Comparison of ENCODE assay signal across 39 cellular contexts in the genomic region with DNA sequence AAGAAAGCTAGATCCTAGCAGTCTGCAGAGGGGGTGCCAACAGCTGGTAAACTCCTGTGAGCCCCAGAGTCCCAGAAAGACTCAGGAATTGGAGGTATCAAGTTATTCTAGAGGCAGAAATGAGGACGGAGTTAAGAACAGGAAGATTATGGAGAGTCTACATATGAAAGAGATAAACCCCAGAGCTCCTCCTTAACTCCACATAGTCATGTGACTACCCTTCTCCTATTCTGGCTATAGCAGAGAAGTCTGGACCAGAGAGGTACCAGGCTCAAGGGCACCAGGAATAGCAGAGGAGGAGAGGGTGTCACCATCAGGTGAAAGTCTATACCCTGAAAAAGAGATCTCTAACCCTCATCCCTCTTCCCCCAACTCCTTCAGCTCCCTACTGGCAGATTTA. TPM values are rescaled to one million over a fixed set of nuclear protein-coding genes. Genes with fewer than 3 reads are reported as not detected.
"Had no signal": no experiment of that assay in that cellular context is flagged by ENCODE, and none has a peak within 500 bp of the region (broad histone marks: within the 10 kb centered on the region; RNA-seq: fewer than 3 reads in every experiment).

No MANE protein-coding gene starts in this region.

- H3K27me3 Mint-ChIP-seq: brain had no signal

- DNase-seq: activated effector memory CD4-positive, alpha-beta T cell treated with anti-CD3 and anti-CD28 coated beads, Interleukin-2, amount 50 U/mL, for 16 hours; activated effector memory CD4-positive, alpha-beta T cell treated with Interleukin-2 at 50 U/mL for 16 hours; activated gamma-delta T cell; activated gamma-delta T cell treated with Interleukin-2 at 50 U/mL for 16 hours; activated naive CD4-positive, alpha-beta T cell; activated naive CD4-positive, alpha-beta T cell treated with anti-CD3 and anti-CD28 coated beads for 36 hours; activated naive CD4-positive, alpha-beta T cell treated with anti-CD3 and anti-CD28 coated beads, Interleukin-2, amount 10 ng/mL, durations not matched to agents 7 days and 5 days; activated naive CD4-positive, alpha-beta T cell treated with anti-CD3 and anti-CD28 coated beads, Interleukin-2, amount 50 U/mL, for 16 hours; activated naive CD4-positive, alpha-beta T cell treated with Interleukin-2 at 50 U/mL for 16 hours; activated naive CD8-positive, alpha-beta T cell treated with anti-CD3 and anti-CD28 coated beads for 36 hours; activated naive CD8-positive, alpha-beta T cell treated with anti-CD3 and anti-CD28 coated beads, Interleukin-2, amount 10 ng/mL, durations not matched to agents 7 days and 5 days; activated naive CD8-positive, alpha-beta T cell treated with anti-CD3 and anti-CD28 coated beads, Interleukin-2, amount 50 U/mL, for 24 hours; activated T-cell treated with anti-CD3 and anti-CD28 coated beads, Interleukin-2, amount 50 U/mL, for 4 hours; activated T-cell treated with anti-CD3 and anti-CD28 coated beads, Interleukin-2, amount 50 U/mL, for 48 hours; activated T-cell treated with anti-CD3 and anti-CD28 coated beads, Interleukin-2, amount 50 U/mL, for 72 hours; adrenal gland; amniotic stem cell; amygdala; anterior cingulate cortex; aorta; body of pancreas; brain microvascular endothelial cell; caudate nucleus; central memory CD4-positive, alpha-beta T cell; cerebellar nuclear complex had no signal

- H3K36me3 ChIP-seq: adrenal gland, ascending aorta, brain microvascular endothelial cell, breast epithelium, cardiac muscle cell had no signal

- H3K27ac ChIP-seq: adrenal gland, ascending aorta, body of pancreas, brain microvascular endothelial cell, breast epithelium, cardiac muscle cell had no signal

- H3K9me3 Mint-ChIP-seq: activated naive CD4-positive, alpha-beta T cell treated with anti-CD3 and anti-CD28 coated beads for 36 hours; activated naive CD4-positive, alpha-beta T cell treated with anti-CD3 and anti-CD28 coated beads, Interleukin-2, amount 10 ng/mL, durations not matched to agents 7 days and 5 days; activated naive CD4-positive, alpha-beta T cell treated with anti-CD3 and anti-CD28 coated beads, Interleukin-2, amount 50 U/mL, for 24 hours; activated naive CD4-positive, alpha-beta T cell treated with anti-CD3 and anti-CD28 coated beads, Interleukin-2, amount 50 U/mL, for 72 hours; activated naive CD8-positive, alpha-beta T cell treated with anti-CD3 and anti-CD28 coated beads for 36 hours; activated naive CD8-positive, alpha-beta T cell treated with anti-CD3 and anti-CD28 coated beads, Interleukin-2, amount 10 ng/mL, durations not matched to agents 7 days and 5 days; activated naive CD8-positive, alpha-beta T cell treated with anti-CD3 and anti-CD28 coated beads, Interleukin-2, amount 50 U/mL, for 24 hours; activated T-cell treated with anti-CD3 and anti-CD28 coated beads, Interleukin-2, amount 50 U/mL, for 4 hours; activated T-cell treated with anti-CD3 and anti-CD28 coated beads, Interleukin-2, amount 50 U/mL, for 72 hours; activated T-helper 1 cell treated with anti-CD3 and anti-CD28 coated beads, Interleukin-12 subunit alpha, Interleukin-12 subunit beta, Interleukin-2, Interleukin-4 antibody, amounts not matched to agents 30 ng/mL and 10 ng/mL and 1 ng/mL, durations not matched to agents 14 hours and 24 hours and 36 hours; activated T-helper 17 cell treated with anti-CD3 and anti-CD28 coated beads, Interleukin-2, amount 50 U/mL, for 72 hours; activated T-helper 2 cell treated with anti-CD3 and anti-CD28 coated beads, Interferon-gamma antibody, Interleukin-2, Interleukin-4, amounts not matched to agents 10 μg/mL and 5 μg/mL and 100 μg/mL, durations not matched to agents 14 hours and 24 hours and 36 hours; brain; central memory CD8-positive, alpha-beta T cell had no signal

- H3K9me3 ChIP-seq: adrenal gland, ascending aorta, body of pancreas, breast epithelium had no signal

- H3K4me1 Mint-ChIP-seq: activated naive CD4-positive, alpha-beta T cell treated with anti-CD3 and anti-CD28 coated beads, Interleukin-2, amount 50 U/mL, for 24 hours; central memory CD8-positive, alpha-beta T cell had no signal

- H3K4me1 ChIP-seq: ascending aorta, body of pancreas, breast epithelium had no signal

- H3K4me3 ChIP-seq: adrenal gland, ascending aorta, body of pancreas, breast epithelium, cardiac muscle cell had no signal

- H3K27ac Mint-ChIP-seq: activated naive CD4-positive, alpha-beta T cell treated with anti-CD3 and anti-CD28 coated beads for 36 hours; activated naive CD4-positive, alpha-beta T cell treated with anti-CD3 and anti-CD28 coated beads, Interleukin-2, amount 10 ng/mL, durations not matched to agents 7 days and 5 days; activated naive CD4-positive, alpha-beta T cell treated with anti-CD3 and anti-CD28 coated beads, Interleukin-2, amount 50 U/mL, for 24 hours; activated naive CD8-positive, alpha-beta T cell; activated naive CD8-positive, alpha-beta T cell treated with anti-CD3 and anti-CD28 coated beads, Interleukin-2, amount 10 ng/mL, durations not matched to agents 7 days and 5 days; activated naive CD8-positive, alpha-beta T cell treated with anti-CD3 and anti-CD28 coated beads, Interleukin-2, amount 50 U/mL, for 24 hours; activated T-helper 1 cell treated with anti-CD3 and anti-CD28 coated beads, Interleukin-12 subunit alpha, Interleukin-12 subunit beta, Interleukin-2, Interleukin-4 antibody, amounts not matched to agents 30 ng/mL and 10 ng/mL and 1 ng/mL, durations not matched to agents 14 hours and 24 hours and 36 hours; activated T-helper 17 cell treated with anti-CD3 and anti-CD28 coated beads, Interleukin-2, amount 50 U/mL, for 72 hours; activated T-helper 2 cell treated with anti-CD3 and anti-CD28 coated beads, Interferon-gamma antibody, Interleukin-2, Interleukin-4, amounts not matched to agents 10 μg/mL and 5 μg/mL and 100 μg/mL, durations not matched to agents 14 hours and 24 hours and 36 hours; brain had no signal

- H3K36me3 Mint-ChIP-seq: activated naive CD4-positive, alpha-beta T cell treated with anti-CD3 and anti-CD28 coated beads, Interleukin-2, amount 10 ng/mL, durations not matched to agents 7 days and 5 days; activated naive CD4-positive, alpha-beta T cell treated with anti-CD3 and anti-CD28 coated beads, Interleukin-2, amount 50 U/mL, for 24 hours; activated naive CD4-positive, alpha-beta T cell treated with anti-CD3 and anti-CD28 coated beads, Interleukin-2, amount 50 U/mL, for 72 hours; activated naive CD8-positive, alpha-beta T cell; activated naive CD8-positive, alpha-beta T cell treated with anti-CD3 and anti-CD28 coated beads for 36 hours; activated naive CD8-positive, alpha-beta T cell treated with anti-CD3 and anti-CD28 coated beads, Interleukin-2, amount 10 ng/mL, durations not matched to agents 7 days and 5 days; brain had no signal

- H3K4me3 Mint-ChIP-seq: activated naive CD4-positive, alpha-beta T cell treated with anti-CD3 and anti-CD28 coated beads for 36 hours; activated naive CD4-positive, alpha-beta T cell treated with anti-CD3 and anti-CD28 coated beads, Interleukin-2, amount 10 ng/mL, durations not matched to agents 7 days and 5 days; activated naive CD4-positive, alpha-beta T cell treated with anti-CD3 and anti-CD28 coated beads, Interleukin-2, amount 50 U/mL, for 24 hours; activated naive CD8-positive, alpha-beta T cell; activated naive CD8-positive, alpha-beta T cell treated with anti-CD3 and anti-CD28 coated beads for 36 hours; activated naive CD8-positive, alpha-beta T cell treated with anti-CD3 and anti-CD28 coated beads, Interleukin-2, amount 10 ng/mL, durations not matched to agents 7 days and 5 days; activated naive CD8-positive, alpha-beta T cell treated with anti-CD3 and anti-CD28 coated beads, Interleukin-2, amount 50 U/mL, for 24 hours; activated T-cell treated with anti-CD3 and anti-CD28 coated beads, Interleukin-2, amount 50 U/mL, for 4 hours; activated T-helper 1 cell treated with anti-CD3 and anti-CD28 coated beads, Interleukin-12 subunit alpha, Interleukin-12 subunit beta, Interleukin-2, Interleukin-4 antibody, amounts not matched to agents 30 ng/mL and 10 ng/mL and 1 ng/mL, durations not matched to agents 14 hours and 24 hours and 36 hours; activated T-helper 17 cell treated with anti-CD3 and anti-CD28 coated beads, Interleukin-2, amount 50 U/mL, for 72 hours; brain; central memory CD8-positive, alpha-beta T cell had no signal

- H3K27me3 ChIP-seq: adrenal gland, ascending aorta, body of pancreas, brain microvascular endothelial cell, breast epithelium, cardiac muscle cell had no signal

- ATAC-seq: activated naive CD8-positive, alpha-beta T cell treated with anti-CD3 and anti-CD28 coated beads, Interleukin-2, amount 50 U/mL, for 24 hours; body of pancreas had no signal

- FAIRE-seq: astrocyte, bronchial epithelial cell, colon had no signal

RNA-seq across cellular contexts. Expression of gene SCUBE2, which starts 29.6 kb away (rescaled TPM):
- total RNA-seq: activated naive CD8-positive, alpha-beta T cell treated with anti-CD3 and anti-CD28 coated beads for 36 hours; activated naive CD8-positive, alpha-beta T cell treated with anti-CD3 and anti-CD28 coated beads, Interleukin-2, amount 10 ng/mL, durations not matched to agents 7 days and 5 days; activated T-helper 1 cell treated with anti-CD3 and anti-CD28 coated beads, Interleukin-12 subunit alpha, Interleukin-12 subunit beta, Interleukin-2, Interleukin-4 antibody, amounts not matched to agents 30 ng/mL and 10 ng/mL and 1 ng/mL, durations not matched to agents 14 hours and 24 hours and 36 hours; activated T-helper 2 cell treated with anti-CD3 and anti-CD28 coated beads, Interferon-gamma antibody, Interleukin-2, Interleukin-4, amounts not matched to agents 10 μg/mL and 5 μg/mL and 100 μg/mL, durations not matched to agents 14 hours and 24 hours and 36 hours; bronchial epithelial cell had no signal
- polyA plus RNA-seq: cardiac muscle cell had no signal
